In genomic region chrX:155968106-155968714, GRCh38 we compare ENCODE assay signal across 22 cellular contexts. TPM values are rescaled to one million over a fixed set of nuclear protein-coding genes. Genes with fewer than 3 reads are reported as not detected.
"Had no signal": no experiment of that assay in that cellular context is flagged by ENCODE, and none has a peak within 500 bp of the region (broad histone marks: within the 10 kb centered on the region; RNA-seq: fewer than 3 reads in every experiment).

No MANE protein-coding gene starts in this region.

- H3K27ac ChIP-seq: adrenal gland, gastrocnemius medialis, heart left ventricle, left ventricle myocardium inferior, right atrium auricular region, suprapubic skin, vagina, VCaP had no signal

- H3K9me3 ChIP-seq: adrenal gland, gastrocnemius medialis, vagina had no signal

- H3K4me3 Mint-ChIP-seq: activated T-cell treated with anti-CD3 and anti-CD28 coated beads, Interleukin-2, amount 50 U/mL, for 4 hours; nephron progenitor cell; stimulated activated naive CD8-positive, alpha-beta T cell treated with anti-CD3 and anti-CD28 coated beads, Interleukin-15, Interleukin-2, amounts not matched to agents 100 ng/mL and 50 ng/mL, for 24 hours had no signal

- DNase-seq: activated CD4-positive, alpha-beta T cell treated with anti-CD3 and anti-CD28 coated beads for 1 hour; activated CD4-positive, alpha-beta T cell treated with anti-CD3 and anti-CD28 coated beads, Interleukin-2, amount 50 U/mL, for 4 hours; activated naive CD4-positive, alpha-beta T cell treated with anti-CD3 and anti-CD28 coated beads, Interleukin-2, amount 50 U/mL, for 16 hours; activated T-cell treated with anti-CD3 and anti-CD28 coated beads, Interleukin-2, amount 50 U/mL, for 4 hours; adrenal gland; effector CD4-positive, alpha-beta T cell; gastrocnemius medialis; heart left ventricle; left ventricle myocardium inferior; nephron progenitor cell; occipital lobe; stimulated activated CD4-positive, alpha-beta T cell treated with anti-CD3 and anti-CD28 coated beads, Interleukin-12 subunit alpha, Interleukin-12 subunit beta, amount 100 ng/mL, for 4 hours; stimulated activated CD4-positive, alpha-beta T cell treated with anti-CD3 and anti-CD28 coated beads, Interleukin-2, amount 100 ng/mL, for 24 hours; trophoblast cell had no signal

- H3K36me3 ChIP-seq: adrenal gland, gastrocnemius medialis, heart left ventricle, left ventricle myocardium inferior, right atrium auricular region, suprapubic skin, vagina had no signal

- H3K27ac Mint-ChIP-seq: nephron progenitor cell; stimulated activated naive CD8-positive, alpha-beta T cell treated with anti-CD3 and anti-CD28 coated beads, Interleukin-15, Interleukin-2, amounts not matched to agents 100 ng/mL and 50 ng/mL, for 24 hours had no signal

- ATAC-seq: activated T-cell treated with anti-CD3 and anti-CD28 coated beads, Interleukin-2, amount 50 U/mL, for 4 hours; esophagus mucosa; gastrocnemius medialis; heart left ventricle had no signal

- H3K4me3 ChIP-seq: adrenal gland, gastrocnemius medialis, heart left ventricle, left ventricle myocardium inferior, right atrium auricular region, suprapubic skin, vagina had no signal

- H3K4me1 ChIP-seq: adrenal gland, gastrocnemius medialis, heart left ventricle, left ventricle myocardium inferior, right atrium auricular region, suprapubic skin, vagina had no signal

- H3K4me1 Mint-ChIP-seq: nephron progenitor cell had no signal

- H3K27me3 ChIP-seq: adrenal gland, gastrocnemius medialis, right atrium auricular region, suprapubic skin, vagina had no signal

RNA-seq across cellular contexts. Expression of gene IL9R, which starts 29.3 kb away (rescaled TPM):
- total RNA-seq: kidney epithelial cell, left ventricle myocardium inferior, myocyte, right atrium auricular region, vagina had no signal
- polyA plus RNA-seq: heart left ventricle had no signal
